In the genomic region with DNA sequence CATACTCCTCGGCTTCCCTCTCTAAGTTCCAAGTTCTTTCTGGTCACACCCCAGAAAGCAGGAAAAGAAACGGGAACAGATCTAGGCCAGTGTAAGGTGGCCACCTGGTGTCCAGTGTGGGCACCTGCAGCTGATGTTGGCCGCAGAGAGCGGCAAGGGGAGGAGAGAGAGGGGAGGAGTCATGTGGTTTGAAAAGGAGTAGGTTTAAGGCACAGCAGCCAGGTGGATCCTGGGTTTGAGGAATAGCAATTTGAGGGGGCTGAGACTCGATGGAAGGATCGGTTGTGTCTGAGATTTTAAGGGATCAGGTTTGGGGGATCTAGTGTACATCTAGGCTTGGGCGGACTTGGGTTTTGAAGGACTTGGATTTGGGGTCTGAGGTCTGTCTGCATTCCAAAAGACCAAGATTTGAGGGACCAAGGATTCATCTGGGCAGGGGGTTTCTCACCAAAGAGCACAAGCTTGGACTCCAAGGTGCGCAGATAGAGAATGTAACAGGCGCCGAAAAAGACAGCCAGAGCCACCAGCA, we compare ENCODE assay signal across 8 cellular contexts. TPM values are rescaled to one million over a fixed set of nuclear protein-coding genes. Genes with fewer than 3 reads are reported as not detected.
A peak's percentile ranks its signal among the peaks of the same experiment; 100 is the strongest.
DNase-seq lines count a peak whose midpoint lies in the region; ATAC-seq lines count a peak whose summit lies in the region.

No MANE protein-coding gene starts in this region.

- H3K4me1 Mint-ChIP-seq in activated naive CD8-positive, alpha-beta T cell treated with anti-CD3 and anti-CD28 coated beads, Interleukin-2, amount 50 U/mL, for 24 hours: peaks cover 17% of the 10 kb centered on the region

- no peaks in the 10 kb centered on the region for H3K27me3 Mint-ChIP-seq in activated naive CD8-positive, alpha-beta T cell treated with anti-CD3 and anti-CD28 coated beads, Interleukin-2, amount 50 U/mL, for 24 hours

- peak; percentile 85 for DNase-seq in EL
- peak; percentile 89 for DNase-seq in HT1080 (ENCODE audit: low read depth)
- DNase-seq in NOMO-1 treated with dmso at 0.1 percent for 144 hours (lab: John Stamatoyannopoulos, UW; ENCODE audit: unreplicated experiment): peak; percentile 60
- peak; percentile 48 for DNase-seq in activated naive CD8-positive, alpha-beta T cell treated with anti-CD3 and anti-CD28 coated beads, Interleukin-2, amount 50 U/mL, for 24 hours
- peak; percentile 83 for DNase-seq in Right ventricle myocardium inferior (ENCODE audit: missing footprints)
- DNase-seq in non-pigmented ciliary epithelial cell (ENCODE audit: low read depth): peak; percentile 63
- DNase-seq in NK-92 (lab: John Stamatoyannopoulos, UW; ENCODE audit: unreplicated experiment): no peak
- DNase-seq in effector CD4-positive, alpha-beta T cell: no peak

- H3K4me3 Mint-ChIP-seq in activated naive CD8-positive, alpha-beta T cell treated with anti-CD3 and anti-CD28 coated beads, Interleukin-2, amount 50 U/mL, for 24 hours: peak overlapping the region; percentile 90

- ATAC-seq in activated naive CD8-positive, alpha-beta T cell treated with anti-CD3 and anti-CD28 coated beads, Interleukin-2, amount 50 U/mL, for 24 hours: peak; percentile 26
- peak; percentile 56 for ATAC-seq in Right ventricle myocardium inferior

- H3K27ac Mint-ChIP-seq in activated naive CD8-positive, alpha-beta T cell treated with anti-CD3 and anti-CD28 coated beads, Interleukin-2, amount 50 U/mL, for 24 hours: peak overlapping the region; percentile 67

- intact Hi-C loops in Right ventricle myocardium inferior (cut with DNase I): loop anchor here (5.0 kb wide), 1 partner anchor 96 kb away; a partner anchor contains a TSS

- no peaks in the 10 kb centered on the region for H3K36me3 Mint-ChIP-seq in activated naive CD8-positive, alpha-beta T cell treated with anti-CD3 and anti-CD28 coated beads, Interleukin-2, amount 50 U/mL, for 24 hours (ENCODE audit: low read depth)

- no peaks in the 10 kb centered on the region for H3K9me3 Mint-ChIP-seq in activated naive CD8-positive, alpha-beta T cell treated with anti-CD3 and anti-CD28 coated beads, Interleukin-2, amount 50 U/mL, for 24 hours

RNA-seq across cellular contexts. Expression of a gene that starts 1.2 kb away (rescaled TPM):
- total RNA-seq in HT1080 (2014; rRNA removed; shearing (Covaris generic)): 91.6 and 101 TPM in 2 replicates
- polyA plus RNA-seq in HT1080 (2015; cell fraction: cytosol; rRNA removed): 83.1 and 84.3 TPM in 2 replicates
- polyA plus RNA-seq in HT1080 (2015; cell fraction: nucleus; rRNA removed): 60.7 and 72.1 TPM in 2 replicates
- 68.4 TPM for total RNA-seq in Right ventricle myocardium inferior

RNA-seq across cellular contexts. Expression of a gene that starts 29.7 kb away (rescaled TPM):
- 0.72 TPM in 1 of 2 replicates, not detected in the other for total RNA-seq in HT1080 (2014; rRNA removed; shearing (Covaris generic))
- 0.10 and 0.14 TPM in 2 replicates for polyA plus RNA-seq in HT1080 (2015; cell fraction: cytosol; rRNA removed)
- 0.13 and 0.20 TPM in 2 replicates for polyA plus RNA-seq in HT1080 (2015; cell fraction: nucleus; rRNA removed)
- total RNA-seq in Right ventricle myocardium inferior: not detected

RNA-seq across cellular contexts. Expression of a gene that starts 36.1 kb away (rescaled TPM):
- 0.03 and 0.13 TPM in 2 replicates for total RNA-seq in HT1080 (2014; rRNA removed; shearing (Covaris generic))
- 0.14 TPM in 2 replicates for polyA plus RNA-seq in HT1080 (2015; cell fraction: cytosol; rRNA removed)
- polyA plus RNA-seq in HT1080 (2015; cell fraction: nucleus; rRNA removed): 0.06 TPM in 1 of 2 replicates, not detected in the other
- total RNA-seq in Right ventricle myocardium inferior: 342 TPM

Comparison
In these comparisons a context has a peak if more than half of its experiments do, and no peak if none do; other contexts are left out.
1. DNase-seq: peak in EL (single experiment), HT1080 (single experiment), NOMO-1 treated with dmso at 0.1 percent for 144 hours (single experiment), activated naive CD8-positive, alpha-beta T cell treated with anti-CD3 and anti-CD28 coated beads, Interleukin-2, amount 50 U/mL, for 24 hours (single experiment), Right ventricle myocardium inferior (single experiment) and non-pigmented ciliary epithelial cell (single experiment); none in NK-92 (single experiment) and effector CD4-positive, alpha-beta T cell (single experiment).
2. RNA of a gene that starts 36.1 kb away (total RNA-seq): 342 TPM in Right ventricle myocardium inferior (single experiment); 0.03 to 0.13 TPM in HT1080; every median in the first group is over 100 times any median in the second.